ENCODE assay signal across 19 cellular contexts in genomic region chr6:167987811-167988495, GRCh38. TPM values are rescaled to one million over a fixed set of nuclear protein-coding genes. Genes with fewer than 3 reads are reported as not detected.
"Had no signal": no experiment of that assay in that cellular context is flagged by ENCODE, and none has a peak within 500 bp of the region (broad histone marks: within the 10 kb centered on the region; RNA-seq: fewer than 3 reads in every experiment).

No MANE protein-coding gene starts in this region.

- H3K9me3 ChIP-seq: gastroesophageal sphincter, neutrophil, testis, upper lobe of right lung had no signal

- DNase-seq: activated CD4-positive, alpha-beta T cell treated with anti-CD3 and anti-CD28 coated beads for 36 hours; activated CD8-positive, alpha-beta T cell treated with anti-CD3 and anti-CD28 coated beads, Interleukin-2, amount 10 ng/mL, durations not matched to agents 7 days and 5 days; activated naive CD4-positive, alpha-beta T cell treated with Interleukin-2 at 50 U/mL for 16 hours; aorta; dermis blood vessel endothelial cell; effector memory CD8-positive, alpha-beta T cell; left colon; mammary epithelial cell; naive thymus-derived CD8-positive, alpha-beta T cell; retina; small intestine; stimulated activated CD4-positive, alpha-beta T cell treated with anti-CD3 and anti-CD28 coated beads, Interleukin-4, amount 100 ng/mL, for 4 hours; stimulated activated CD8-positive, alpha-beta memory T cell treated with anti-CD3 and anti-CD28 coated beads, Interleukin-4, amount 100 ng/mL, for 48 hours; stimulated activated naive CD4-positive, alpha-beta T cell treated with Interleukin-2 at 50 U/mL for 16 hours; T-helper 2 cell; testis had no signal

- H3K27ac ChIP-seq: gastroesophageal sphincter, neutrophil, testis, upper lobe of right lung had no signal

- ATAC-seq: activated CD4-positive, alpha-beta T cell treated with anti-CD3 and anti-CD28 coated beads for 36 hours; activated CD8-positive, alpha-beta T cell treated with anti-CD3 and anti-CD28 coated beads, Interleukin-2, amount 10 ng/mL, durations not matched to agents 7 days and 5 days; effector memory CD8-positive, alpha-beta T cell; gastroesophageal sphincter; left colon; naive thymus-derived CD8-positive, alpha-beta T cell; upper lobe of right lung had no signal

- H3K36me3 ChIP-seq: gastroesophageal sphincter, neutrophil, upper lobe of right lung had no signal

- H3K27me3 ChIP-seq: gastroesophageal sphincter, neutrophil, testis, upper lobe of right lung had no signal

- H3K4me1 ChIP-seq: gastroesophageal sphincter, testis, upper lobe of right lung had no signal

- H3K4me3 ChIP-seq: gastroesophageal sphincter, testis, upper lobe of right lung had no signal

RNA-seq across cellular contexts. Expression of gene KIF25, which starts 9.5 kb away (rescaled TPM):
- total RNA-seq: activated CD4-positive, alpha-beta T cell treated with anti-CD3 and anti-CD28 coated beads for 36 hours; activated CD8-positive, alpha-beta T cell treated with anti-CD3 and anti-CD28 coated beads, Interleukin-2, amount 10 ng/mL, durations not matched to agents 7 days and 5 days; dermis blood vessel endothelial cell; mammary epithelial cell; naive thymus-derived CD8-positive, alpha-beta T cell had no signal
